2 cellular contexts compared by ENCODE assay signal in the genomic region with DNA sequence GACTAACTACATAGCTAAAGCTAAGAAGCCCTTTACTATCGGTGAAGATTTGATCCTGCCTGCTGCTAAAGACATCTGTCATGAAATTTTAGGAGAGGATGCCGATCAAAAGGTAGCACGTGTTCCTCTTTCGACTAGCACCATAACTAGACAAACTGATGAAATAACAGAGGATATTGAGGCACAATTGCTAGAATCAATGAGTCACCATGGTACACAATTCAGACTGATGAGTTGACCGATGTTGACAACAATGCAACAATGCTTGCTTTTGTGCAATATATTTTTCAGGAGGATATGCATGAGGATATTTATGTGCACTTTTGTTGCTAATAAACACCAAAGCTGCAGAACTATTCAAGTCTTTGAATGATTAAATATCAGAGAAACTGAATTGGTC.
TF ChIP-seq lines count a peak whose summit lies in the region.

No MANE protein-coding gene starts in this region.

TF ChIP-seq in GM23338, 12 proteins besides CTCF, POLR2A, EP300 and RAD21:
- no peak for TF ChIP-seq REST (IDR thresholded peaks at IDR 0.05; ENCODE audit: unreplicated experiment)

TF ChIP-seq in GM12878, 131 proteins besides CTCF, POLR2A, EP300 and RAD21:
- TF ChIP-seq SUPT20H (IDR thresholded peaks at IDR 0.05; ENCODE audit: borderline replicate concordance, control insufficient read depth, low read depth, low read length) = no peak
- TF ChIP-seq RFX5 (IDR thresholded peaks at IDR 0.05; ENCODE audit: low read depth, low read length) = no peak
- TF ChIP-seq WRNIP1 (IDR thresholded peaks at IDR 0.05; ENCODE audit: borderline replicate concordance, low read depth, low read length) = no peak
- no peak for TF ChIP-seq KLF5 (IDR thresholded peaks at IDR 0.05; ENCODE audit: partially characterized antibody)
- TF ChIP-seq SREBF2 (IDR thresholded peaks at IDR 0.05; ENCODE audit: low read length) = no peak
- no peak for TF ChIP-seq POLR2AphosphoS5 (IDR thresholded peaks at IDR 0.05; ENCODE audit: low read length)
- TF ChIP-seq EZH2 (IDR thresholded peaks at IDR 0.05; ENCODE audit: borderline replicate concordance, control insufficient read depth, low read depth, low read length) = no peak
- TF ChIP-seq NR2F1 (conservative IDR thresholded peaks at IDR 0.05) = no peak
TF ChIP-seq in GM12878: peak in this region for 0.
